In the genomic region with DNA sequence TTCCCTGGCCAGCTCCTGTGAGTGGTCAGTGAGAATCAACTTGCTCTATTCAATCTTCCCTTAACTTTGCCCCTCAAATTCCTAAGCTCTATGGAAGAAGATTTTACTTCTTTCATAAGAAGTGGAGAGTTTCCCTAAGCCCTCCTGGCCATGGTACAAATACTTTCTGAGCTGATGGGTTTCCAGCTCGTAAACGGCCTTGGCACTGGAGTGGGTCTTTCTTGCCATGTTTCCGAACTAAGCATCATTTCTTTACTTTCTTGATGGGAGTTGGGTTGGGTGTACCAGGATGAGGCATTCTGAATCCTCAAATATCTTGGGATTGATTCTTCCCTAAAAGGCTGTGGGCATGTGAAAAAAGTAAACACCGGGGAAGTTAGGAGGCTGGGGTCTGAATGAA, we compare ENCODE assay signal across 16 cellular contexts.
DNase-seq lines count a peak whose midpoint lies in the region; ATAC-seq, FAIRE-seq and TF ChIP-seq lines count a peak whose summit lies in the region.
"Had no signal": no experiment of that assay in that cellular context is flagged by ENCODE, and none has a peak within 500 bp of the region (broad histone marks: within the 10 kb centered on the region; RNA-seq: fewer than 3 reads in every experiment).

No MANE protein-coding gene starts in this region.

- TF ChIP-seq POLR2A in gastroesophageal sphincter (IDR thresholded peaks at IDR 0.05): no peak

- peak overlapping the region; percentile 82 for H3K4me2 ChIP-seq in osteoblast (ENCODE audit: insufficient read depth, low read length)

- H3K36me3 ChIP-seq in gastroesophageal sphincter (no peaks in the 10 kb centered on the region), osteoblast (ENCODE audit: insufficient read depth, low read length) (no peaks in the 10 kb centered on the region)

- H3K4me3 ChIP-seq in gastroesophageal sphincter (no peak overlapping the region), osteoblast (ENCODE audit: insufficient read depth, low read length) (peak overlapping the region; percentile 24)

- 44 to 67% (median 58%) methylated on average over 4 of the region's 4 CpGs for WGBS in adipose tissue, 3 donors
- 53 to 61% methylated on average over 4 of the region's 4 CpGs for WGBS in gastroesophageal sphincter (ENCODE audit: low coverage in 1 of 2), 2 donors

- TF ChIP-seq EP300 in gastroesophageal sphincter (IDR thresholded peaks at IDR 0.05): no peak

- no peaks in the 10 kb centered on the region for H3K79me2 ChIP-seq in osteoblast (ENCODE audit: insufficient read depth, low read length)

- H3K27ac ChIP-seq in adipose tissue (ENCODE audit: low read depth, low read length): peak overlapping the region; percentile 71
- H3K27ac ChIP-seq in gastroesophageal sphincter: peak overlapping the region; percentile 19 to 86 (median 82)
- H3K27ac ChIP-seq in osteoblast (ENCODE audit: low read depth, low read length): peak overlapping the region; percentile 98

- DNase-seq in osteoblast (ENCODE audit: insufficient read length, low spot score, missing footprints) (no peak), ureter (ENCODE audit: low spot score) (peak; percentile 60), urothelium cell line (ENCODE audit: low spot score) (no peak)
- no peak for DNase-seq in activated CD4-positive, alpha-beta T cell treated with anti-CD3 and anti-CD28 coated beads, Interleukin-2, amount 50 U/mL, for 48 hours
- no peak for DNase-seq in activated T-cell treated with anti-CD3 and anti-CD28 coated beads, Interleukin-2, amount 50 U/mL, for 1 hour
- DNase-seq: activated CD4-positive, alpha-beta T cell treated with anti-CD3 and anti-CD28 coated beads, Interleukin-2, amount 50 U/mL, for 1 hour; activated gamma-delta T cell; CD4-positive, alpha-beta T cell; central memory CD4-positive, alpha-beta T cell; OCI-M1; stimulated activated CD4-positive, alpha-beta T cell treated with anti-CD3 and anti-CD28 coated beads, Interleukin-2, amount 100 ng/mL, for 24 hours; T-helper 17 cell had no signal

- TF ChIP-seq CTCF in gastroesophageal sphincter (IDR thresholded peaks at IDR 0.05): no peak
- TF ChIP-seq CTCF in osteoblast (IDR thresholded peaks at IDR 0.05; ENCODE audit: extremely low read depth, low read depth, low read length): no peak

- H3K4me1 ChIP-seq in gastroesophageal sphincter: peaks cover 0 to 32% (median 5%) of the 10 kb centered on the region in 3 donors
- H3K4me1 ChIP-seq in osteoblast (ENCODE audit: insufficient read depth, low read length): peaks cover 20% of the 10 kb centered on the region

- H4K20me1 ChIP-seq in osteoblast (ENCODE audit: insufficient read depth, low read length): no peaks in the 10 kb centered on the region

- peaks cover 0 to 19% (median 0%) of the 10 kb centered on the region in 3 donors for H3K9me3 ChIP-seq in gastroesophageal sphincter
- peaks cover 6% of the 10 kb centered on the region for H3K9me3 ChIP-seq in osteoblast (ENCODE audit: low read depth, low read length)

- H3K27me3 ChIP-seq in gastroesophageal sphincter (no peaks in the 10 kb centered on the region), osteoblast (ENCODE audit: insufficient read depth, low read length) (no peaks in the 10 kb centered on the region)

- no peak overlapping the region for H2AFZ ChIP-seq in osteoblast (ENCODE audit: low read length)

- FAIRE-seq in urothelium cell line (lab: Jason Lieb, UNC): no peak

- peak; percentile 20 for ATAC-seq in gastroesophageal sphincter
- ATAC-seq in HG02610 (IDR thresholded peaks at IDR 0.05; ENCODE audit: unreplicated experiment): no peak
- ATAC-seq: stimulated activated memory B cell treated with anti-CD40 and anti-IgM and Interleukin-4, amounts not matched to agents 10 μg/mL and 1 μg/mL and 100 μg/mL, for 72 hours; T-helper 17 cell had no signal
